8 cellular contexts compared by ENCODE assay signal in the genomic region with DNA sequence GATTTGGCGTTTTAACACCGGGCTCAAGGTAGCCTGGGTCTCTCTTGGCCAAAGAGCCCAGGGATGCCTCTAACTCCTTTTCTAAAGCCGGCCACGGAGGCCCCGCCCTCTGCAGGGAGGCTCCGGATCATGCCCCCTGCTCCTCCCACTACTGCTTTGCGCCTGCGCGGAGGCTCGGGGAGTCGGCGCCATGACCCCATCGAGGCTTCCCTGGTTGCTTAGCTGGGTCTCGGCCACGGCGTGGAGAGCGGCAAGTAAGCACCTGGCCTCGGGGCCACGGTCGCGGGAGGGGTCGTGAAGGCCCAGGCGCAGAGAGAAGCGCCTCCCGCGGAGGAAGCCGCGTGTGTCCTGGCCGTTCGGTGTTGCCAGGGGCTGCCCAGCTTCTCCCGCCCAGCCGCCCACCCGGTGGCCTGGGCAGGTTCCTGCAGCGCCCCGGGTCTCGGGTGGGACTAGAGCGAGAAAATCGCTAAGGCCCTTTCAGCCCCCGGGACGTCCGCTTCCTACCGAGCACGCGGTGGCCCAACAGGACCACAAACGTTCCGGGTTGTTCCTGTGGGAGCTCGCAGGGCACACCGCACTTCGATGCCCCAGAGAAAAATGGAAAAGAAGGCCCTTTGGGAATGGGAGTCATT. TPM values are rescaled to one million over a fixed set of nuclear protein-coding genes. Genes with fewer than 3 reads are reported as not detected.
DNase-seq lines count a peak whose midpoint lies in the region; ATAC-seq and TF ChIP-seq lines count a peak whose summit lies in the region.

A gene (plus strand): TSS at position 180 of the 632 bp plus-strand sequence. CDS start 11 bp downstream, at position 191.

- ATAC-seq in GM19324 (IDR thresholded peaks at IDR 0.05; ENCODE audit: low FRiP score, unreplicated experiment) (peak; percentile 100), HG03460 (IDR thresholded peaks at IDR 0.05; ENCODE audit: unreplicated experiment) (peak; percentile 99)

- peaks cover 11% of the 10 kb centered on the region for H3K4me1 Mint-ChIP-seq in activated CD4-positive, alpha-beta T cell treated with anti-CD3 and anti-CD28 coated beads, Interleukin-2, amount 10 ng/mL, durations not matched to agents 24 days and 14 days

- peaks cover 0 to 22% (median 13%) of the 10 kb centered on the region in 11 experiments; a peak in 13 of 22 replicates for H3K9me3 ChIP-seq in BLaER1 treated with 17β-estradiol and CSF1 and Interleukin-3, amounts not matched to agents 10 nM and 100 nM (replicated peaks in 1 of 11)

- H3K27me3 ChIP-seq in BLaER1 treated with 17β-estradiol and CSF1 and Interleukin-3, amounts not matched to agents 10 nM and 100 nM: no peaks in the 10 kb centered on the region

- H4K20me1 ChIP-seq in BLaER1 treated with 17β-estradiol and CSF1 and Interleukin-3, amounts not matched to agents 10 nM and 100 nM: no peaks in the 10 kb centered on the region

- peaks cover 26% of the 10 kb centered on the region for H3K36me3 Mint-ChIP-seq in activated CD4-positive, alpha-beta T cell treated with anti-CD3 and anti-CD28 coated beads, Interleukin-2, amount 10 ng/mL, durations not matched to agents 24 days and 14 days (ENCODE audit: low read depth)

- H3K27me3 Mint-ChIP-seq in activated CD4-positive, alpha-beta T cell treated with anti-CD3 and anti-CD28 coated beads, Interleukin-2, amount 10 ng/mL, durations not matched to agents 24 days and 14 days: no peaks in the 10 kb centered on the region

- peak within 1 kb of the TSS; percentile 81 to 93 (median 90) for H3K9ac ChIP-seq in BLaER1 treated with 17β-estradiol and CSF1 and Interleukin-3, amounts not matched to agents 10 nM and 100 nM

- H3K27ac ChIP-seq in BLaER1 treated with 17β-estradiol and CSF1 and Interleukin-3, amounts not matched to agents 10 nM and 100 nM: peak within 1 kb of the TSS; percentile 78 to 96 (median 91)
- peak within 1 kb of the TSS; percentile 79 to 85 for H3K27ac ChIP-seq in coronary artery

- H3K4me3 ChIP-seq in BLaER1 treated with 17β-estradiol and CSF1 and Interleukin-3, amounts not matched to agents 10 nM and 100 nM: peak within 1 kb of the TSS; percentile 70 to 87 (median 74)
- H3K4me3 ChIP-seq in coronary artery: peak within 1 kb of the TSS; percentile 76

- no peaks in the 10 kb centered on the region for H3K9me3 Mint-ChIP-seq in activated CD4-positive, alpha-beta T cell treated with anti-CD3 and anti-CD28 coated beads, Interleukin-2, amount 10 ng/mL, durations not matched to agents 24 days and 14 days

- DNase-seq in NCI-H524 treated with DMSO at 0.1 percent for 48 hours (lab: John Stamatoyannopoulos, UW) (peak; percentile 43), coronary artery (ENCODE audit: low spot score) (peak; percentile 93), left kidney (ENCODE audit: low read depth, low spot score) (peak; percentile 98)
- DNase-seq in activated CD4-positive, alpha-beta T cell treated with anti-CD3 and anti-CD28 coated beads, Interleukin-2, amount 10 ng/mL, durations not matched to agents 24 days and 14 days: no peak
- DNase-seq in stimulated activated CD4-positive, alpha-beta T cell treated with anti-CD3 and anti-CD28 coated beads, Interleukin-1b, Interleukin-23, amount 100 ng/mL, for 48 hours: peak; percentile 93

- no peak for TF ChIP-seq CTCF in coronary artery (IDR thresholded peaks at IDR 0.05)

- H3K27ac Mint-ChIP-seq in activated CD4-positive, alpha-beta T cell treated with anti-CD3 and anti-CD28 coated beads, Interleukin-2, amount 10 ng/mL, durations not matched to agents 24 days and 14 days: peak within 1 kb of the TSS; percentile 90

- peak within 1 kb of the TSS; percentile 71 to 90 (median 84) for H3K4me2 ChIP-seq in BLaER1 treated with 17β-estradiol and CSF1 and Interleukin-3, amounts not matched to agents 10 nM and 100 nM

- peaks cover 0 to 14% (median 9%) of the 10 kb centered on the region in 10 experiments; a peak in 11 of 20 replicates for H3K4me1 ChIP-seq in BLaER1 treated with 17β-estradiol and CSF1 and Interleukin-3, amounts not matched to agents 10 nM and 100 nM

- H3K4me3 Mint-ChIP-seq in activated CD4-positive, alpha-beta T cell treated with anti-CD3 and anti-CD28 coated beads, Interleukin-2, amount 10 ng/mL, durations not matched to agents 24 days and 14 days: peak within 1 kb of the TSS; percentile 88

- H3K36me3 ChIP-seq in BLaER1 treated with 17β-estradiol and CSF1 and Interleukin-3, amounts not matched to agents 10 nM and 100 nM: peaks cover 0 to 26% (median 9%) of the 10 kb centered on the region in 11 experiments; a peak in 12 of 22 replicates

- intact Hi-C loops in activated CD4-positive, alpha-beta T cell treated with anti-CD3 and anti-CD28 coated beads, Interleukin-2, amount 10 ng/mL, durations not matched to agents 24 days and 14 days (cut with micrococcal nuclease): loop anchor here (1.0 to 5.0 kb wide), 5 partner anchors 9 to 155 kb away; a partner anchor contains a TSS

RNA-seq across cellular contexts. Expression of the gene that starts here (rescaled TPM):
- total RNA-seq in activated CD4-positive, alpha-beta T cell treated with anti-CD3 and anti-CD28 coated beads, Interleukin-2, amount 10 ng/mL, durations not matched to agents 24 days and 14 days: 9.5 and 14.3 TPM in 2 replicates
